In genomic region chr20:44475694-44476560, GRCh38 we compare ENCODE assay signal across 8 cellular contexts. TPM values are rescaled to one million over a fixed set of nuclear protein-coding genes. Genes with fewer than 3 reads are reported as not detected.
DNase-seq lines count a peak whose midpoint lies in the region; ATAC-seq and TF ChIP-seq lines count a peak whose summit lies in the region.

TTPAL (plus strand) TSS chr20:44475874; CDS start chr20:44480000, 4,126 bp downstream.

- CTCF ChIA-PET in Caco-2 (lab: Charles Lee): interaction anchor here (0.6 to 2.0 kb wide), 16 partner anchors 9 to 428 kb away, joined by 3 to 27 read pairs (median 5); partner anchors contain the start of genes FITM2 and SERINC3

- H3K27ac Mint-ChIP-seq in Caco-2 (ENCODE audit: unreplicated experiment) (peak within 1 kb of the TSS; percentile 96), endodermal cell (peak within 1 kb of the TSS; percentile 93), mesothelial cell of epicardium (peak within 1 kb of the TSS; percentile 95)

- H3K9me3 ChIP-seq in Caco-2: no peaks in the 10 kb centered on the region
- H3K9me3 ChIP-seq in NT2/D1 (ENCODE audit: insufficient read depth, low read length): no peaks in the 10 kb centered on the region
- H3K9me3 ChIP-seq in endodermal cell (ENCODE audit: control insufficient read depth, low read length): no peaks in the 10 kb centered on the region

- DNase-seq in Caco-2 (peak; percentile 95 to 99), HUDEP-2 (lab: John Stamatoyannopoulos, UW; ENCODE audit: unreplicated experiment in 76 of 76) (peak in 74 of 76 experiments; percentile 25 to 88 (median 74)), NT2/D1 (ENCODE audit: low read depth, low spot score) (peak; percentile 86), endodermal cell (peak; percentile 96), mesothelial cell of epicardium (ENCODE audit: low spot score in 2 of 2, unreplicated experiment in 2 of 2) (peak; percentile 83 to 92)
- DNase-seq in activated CD8-positive, alpha-beta memory T cell treated with anti-CD3 and anti-CD28 coated beads, Interleukin-2, amount 50 U/mL, for 1 hour (ENCODE audit: extremely low read depth): peak; percentile 69
- DNase-seq in stimulated activated CD8-positive, alpha-beta memory T cell treated with anti-CD3 and anti-CD28 coated beads, Interleukin-15, amount 100 ng/mL, for 4 hours (ENCODE audit: low read depth in 2 of 2): peak; percentile 77 to 81

- H3K9ac ChIP-seq in NT2/D1 (ENCODE audit: insufficient read length, low read depth) (peak within 1 kb of the TSS; percentile 98), endodermal cell (ENCODE audit: extremely low read depth, low read length, poor library complexity, severe bottlenecking) (peak within 1 kb of the TSS; percentile 68)

- H3K36me3 ChIP-seq in Caco-2 (ENCODE audit: control insufficient read depth, insufficient read depth, low read length) (peaks cover 3% of the 10 kb centered on the region), NT2/D1 (ENCODE audit: insufficient read depth, insufficient read length, low read length) (peaks cover 15% of the 10 kb centered on the region), endodermal cell (ENCODE audit: control insufficient read depth, insufficient read depth, low read length) (peaks cover 11% of the 10 kb centered on the region)

- TSS peak; percentile 61 for BruUV-seq in Caco-2 (replicated peaks; lab: Mats Ljungman, UMichigan)

- H3K27me3 ChIP-seq in Caco-2 (replicated peaks; ENCODE audit: control insufficient read depth, insufficient read depth, low read length): no peaks in the 10 kb centered on the region
- peaks cover 2% of the 10 kb centered on the region for H3K27me3 ChIP-seq in NT2/D1 (ENCODE audit: insufficient read depth, insufficient read length)
- H3K27me3 ChIP-seq in endodermal cell (ENCODE audit: control insufficient read depth, insufficient read depth, low read length, poor library complexity, severe bottlenecking): no peaks in the 10 kb centered on the region

- 3 to 4% methylated on average over 47 to 55 of the region's 55 CpGs for WGBS in endodermal cell (ENCODE audit: insufficient coverage in 1 of 2, insufficient read length in 1 of 2), 2 experiments

- H3K4me1 Mint-ChIP-seq in Caco-2 (ENCODE audit: low read depth, unreplicated experiment) (peaks cover 25% of the 10 kb centered on the region), endodermal cell (peaks cover 13% of the 10 kb centered on the region), mesothelial cell of epicardium (peaks cover 18% of the 10 kb centered on the region)

- peaks cover 22% of the 10 kb centered on the region for H3K36me3 Mint-ChIP-seq in Caco-2 (ENCODE audit: insufficient read depth, unreplicated experiment)
- peaks cover 9% of the 10 kb centered on the region for H3K36me3 Mint-ChIP-seq in endodermal cell (ENCODE audit: low read depth)
- H3K36me3 Mint-ChIP-seq in mesothelial cell of epicardium: peaks cover under 1% of the 10 kb centered on the region

- ATAC-seq in GM21390 (IDR thresholded peaks at IDR 0.05; ENCODE audit: unreplicated experiment): peak; percentile 96

- peak; percentile 28 to 78 for TF ChIP-seq CTCF in Caco-2 (IDR thresholded peaks at IDR 0.05; ENCODE audit: insufficient read depth in 1 of 2, low read depth in 1 of 2, low read length in 1 of 2, severe bottlenecking in 1 of 2, unreplicated experiment in 1 of 2)
- TF ChIP-seq CTCF in endodermal cell (conservative IDR thresholded peaks at IDR 0.05): peak; percentile 32
- no peak for TF ChIP-seq CTCF in mesothelial cell of epicardium (IDR thresholded peaks at IDR 0.05; ENCODE audit: unreplicated experiment)

- intact Hi-C loops in Caco-2 (cut with micrococcal nuclease; ENCODE audit: unreplicated experiment): loop anchor here (1.0 to 10.0 kb wide), 3 partner anchors 47 to 259 kb away; partner anchors contain the start of gene SERINC3

- H3K4me3 Mint-ChIP-seq in Caco-2 (ENCODE audit: unreplicated experiment) (peak within 1 kb of the TSS; percentile 98), endodermal cell (peak within 1 kb of the TSS; percentile 91), mesothelial cell of epicardium (peak within 1 kb of the TSS; percentile 92)

- POLR2A ChIA-PET in Caco-2 (lab: Charles Lee): interaction anchor here (0.5 to 1.9 kb wide), 19 partner anchors 12 to 268 kb away, joined by 3 to 18 read pairs (median 4); partner anchors contain the start of genes ADA, OSER1 and SERINC3

- H3K27me3 Mint-ChIP-seq in Caco-2 (ENCODE audit: insufficient read depth, unreplicated experiment): no peaks in the 10 kb centered on the region
- peaks cover 2% of the 10 kb centered on the region for H3K27me3 Mint-ChIP-seq in endodermal cell (ENCODE audit: insufficient read depth)
- H3K27me3 Mint-ChIP-seq in mesothelial cell of epicardium (ENCODE audit: low read depth): peaks cover 2% of the 10 kb centered on the region

- H3K9me3 Mint-ChIP-seq in Caco-2 (ENCODE audit: unreplicated experiment): no peaks in the 10 kb centered on the region
- no peaks in the 10 kb centered on the region for H3K9me3 Mint-ChIP-seq in endodermal cell
- no peaks in the 10 kb centered on the region for H3K9me3 Mint-ChIP-seq in mesothelial cell of epicardium

- H3K4me3 ChIP-seq in Caco-2 (ENCODE audit: low read depth, low read length) (peak within 1 kb of the TSS; percentile 89), NT2/D1 (ENCODE audit: insufficient read length, low read depth) (peak within 1 kb of the TSS; percentile 95), endodermal cell (ENCODE audit: low read length) (peak within 1 kb of the TSS; percentile 86)

- peak within 1 kb of the TSS; percentile 47 for H3K27ac ChIP-seq in endodermal cell (ENCODE audit: low read depth, low read length)

- H3K4me1 ChIP-seq in Caco-2 (peaks cover 19% of the 10 kb centered on the region), NT2/D1 (ENCODE audit: insufficient read depth, insufficient read length) (peaks cover 2% of the 10 kb centered on the region), endodermal cell (ENCODE audit: control insufficient read depth, insufficient read depth, low read length) (peaks cover 10% of the 10 kb centered on the region)

RNA-seq across cellular contexts. Expression of gene TTPAL, which starts in this region (rescaled TPM):
- 53.9 and 54.6 TPM in 2 replicates for total RNA-seq in Caco-2 (2022)
- total RNA-seq in endodermal cell: 10 to 100 TPM; 18.3 to 19.4 TPM
- 8.7 TPM for polyA plus RNA-seq in endodermal cell (2013, experiment 1 of 2)
- 7.1 TPM for polyA plus RNA-seq in endodermal cell (2013, experiment 2 of 2)
- total RNA-seq in mesothelial cell of epicardium: 20.5 to 22.5 TPM (median 22.4 TPM) in 3 replicates

Comparison
In these comparisons a context has a peak if more than half of its experiments do, and no peak if none do; other contexts are left out.
1. Peak in every context shown above with its lines: DNase-seq, ATAC-seq, H3K4me3 ChIP-seq and H3K27ac ChIP-seq.